Comparison of ENCODE assay signal across 1 cellular context in genomic region chr9:40939201-40939887, GRCh38.
TF ChIP-seq lines count a peak whose summit lies in the region.
"Not testable (repeated sequence)": the region's sequence is repeated elsewhere in the genome, so short reads cannot be mapped to it uniquely, and the experiment has no call there.

No MANE protein-coding gene starts in this region.

TF ChIP-seq in K562, 482 proteins besides CTCF, POLR2A, EP300 and RAD21 (continued from another document):
- TF ChIP-seq ZBTB11 (CRISPR knock-in tag; IDR thresholded peaks at IDR 0.05) (peak in 1 of 3 experiments; percentile 77; a peak in 2 of 6 replicates), CTBP1 (IDR thresholded peaks at IDR 0.05; ENCODE audit: borderline replicate concordance) (peak; percentile 99), RUNX1 (IDR thresholded peaks at IDR 0.05; ENCODE audit: low read depth) (0 out of 2 replicates have a peak, but pooled peaks have one; percentile 81), POLR2AphosphoS5 (IDR thresholded peaks at IDR 0.05; ENCODE audit: control insufficient read depth, insufficient read depth, low read depth, low read length) (peak; percentile 73), NR4A1 (CRISPR knock-in tag; IDR thresholded peaks at IDR 0.05) (peak; percentile 55; the same call in 1 of the 2 replicates), NR4A1 (tag; IDR thresholded peaks at IDR 0.05) (peak; percentile 94), SMARCA4 (IDR thresholded peaks at IDR 0.05) (peak; percentile 100), KLF6 (CRISPR knock-in tag; IDR thresholded peaks at IDR 0.05; ENCODE audit: borderline replicate concordance) (peak; percentile 24; the same call in 1 of the 2 replicates), POLR2H (tag; IDR thresholded peaks at IDR 0.05; ENCODE audit: low read depth) (0 out of 2 replicates have a peak, but pooled peaks have one; percentile 36), HMBOX1 (IDR thresholded peaks at IDR 0.05) (peak; percentile 88), CC2D1A (IDR thresholded peaks at IDR 0.05) (peak; percentile 99), SPI1 (IDR thresholded peaks at IDR 0.05; ENCODE audit: borderline replicate concordance, low read depth, low read length) (peak; percentile 13; the same call in 1 of the 2 replicates), SMARCE1 (IDR thresholded peaks at IDR 0.05) (peak; percentile 100), CBFA2T3 (IDR thresholded peaks at IDR 0.05) (peak; percentile 100), NCOR1 (IDR thresholded peaks at IDR 0.05) (peak; percentile 100), RCOR1 (IDR thresholded peaks at IDR 0.05; ENCODE audit: borderline replicate concordance in 1 of 2, low read depth in 2 of 2, low read length in 2 of 2) (peak; percentile 59 to 92), MEF2D (tag; conservative IDR thresholded peaks at IDR 0.05; ENCODE audit: low read depth) (peak; percentile 78), ELF4 (CRISPR knock-in tag; IDR thresholded peaks at IDR 0.05) (peak; percentile 99), KDM4B (IDR thresholded peaks at IDR 0.05; ENCODE audit: borderline replicate concordance in 2 of 2, low read depth in 1 of 2) (peak in 1 of 2 experiments; percentile 10; a peak in 1 of 4 replicates), MAFG (tag; conservative IDR thresholded peaks at IDR 0.05) (peak; percentile 100), SMARCC2 (IDR thresholded peaks at IDR 0.05; ENCODE audit: low read depth) (peak; percentile 99), FOXM1 (IDR thresholded peaks at IDR 0.05; ENCODE audit: low read depth) (peak; percentile 97), ZEB2 (IDR thresholded peaks at IDR 0.05) (peak; percentile 88), GATA2 (CRISPR knock-in tag; IDR thresholded peaks at IDR 0.05) (peak; percentile 96), DIDO1 (tag; IDR thresholded peaks at IDR 0.05; ENCODE audit: low read depth) (peak; percentile 52; the same call in 1 of the 2 replicates), SMAD4 (CRISPR knock-in tag; conservative IDR thresholded peaks at IDR 0.05) (peak; percentile 97), MAFK (IDR thresholded peaks at IDR 0.05; ENCODE audit: low read length) (peak; percentile 84), FOXJ2 (tag; IDR thresholded peaks at IDR 0.05) (peak; percentile 81), PKNOX1 (IDR thresholded peaks at IDR 0.05) (peak; percentile 65), ZBTB2 (IDR thresholded peaks at IDR 0.05) (peak; percentile 77; the same call in 1 of the 2 replicates), THRB (CRISPR knock-in tag; conservative IDR thresholded peaks at IDR 0.05) (peak; percentile 94), DACH1 (IDR thresholded peaks at IDR 0.05; ENCODE audit: partially characterized antibody) (peak; percentile 49), L3MBTL2 (IDR thresholded peaks at IDR 0.05) (peak; percentile 50; the same call in 1 of the 2 replicates), NCOA6 (IDR thresholded peaks at IDR 0.05) (0 out of 2 replicates have a peak, but pooled peaks have one; percentile 22), ADNP (tag; IDR thresholded peaks at IDR 0.05) (peak; percentile 31; the same call in 1 of the 2 replicates), OTX1 (CRISPR knock-in tag; IDR thresholded peaks at IDR 0.05) (peak; percentile 91), ESRRA (IDR thresholded peaks at IDR 0.05; ENCODE audit: borderline replicate concordance, low read depth) (peak; percentile 36; the same call in 1 of the 2 replicates), TRIM28 (IDR thresholded peaks at IDR 0.05) (0 out of 2 replicates have a peak, but pooled peaks have one; percentile 52), CBFA2T2 (conservative IDR thresholded peaks at IDR 0.05) (peak; percentile 100), HDAC2 (IDR thresholded peaks at IDR 0.05) (peak; percentile 99), ATF7 (IDR thresholded peaks at IDR 0.05) (peak; percentile 75), ZNF766 (CRISPR knock-in tag; conservative IDR thresholded peaks at IDR 0.05) (peak; percentile 74; the same call in 1 of the 2 replicates), KDM1A (IDR thresholded peaks at IDR 0.05) (peak; percentile 99), ARID1B (IDR thresholded peaks at IDR 0.05) (peak; percentile 100), MLLT1 (IDR thresholded peaks at IDR 0.05) (peak; percentile 68 to 70; a peak in 2 of 4 replicates), MAFF (IDR thresholded peaks at IDR 0.05; ENCODE audit: low read length) (peak; percentile 88), ETV5 (CRISPR knock-in tag; IDR thresholded peaks at IDR 0.05; ENCODE audit: low read depth) (peak; percentile 84), EHMT2 (IDR thresholded peaks at IDR 0.05) (peak; percentile 80; the same call in 1 of the 2 replicates), ZFX (CRISPR knock-in tag; IDR thresholded peaks at IDR 0.05) (peak; percentile 24; the same call in 1 of the 2 replicates), TEAD1 (CRISPR knock-in tag; IDR thresholded peaks at IDR 0.05) (peak; percentile 58 to 88; a peak in 3 of 4 replicates), EGR1 (conservative IDR thresholded peaks at IDR 0.05) (0 out of 2 replicates have a peak, but pooled peaks have one; percentile 21)
- TF ChIP-seq FOXM1 (CRISPR knock-in tag; IDR thresholded peaks at IDR 0.05; ENCODE audit: low read depth), result not testable (repeated sequence)
